Comparison of ENCODE assay signal across 21 cellular contexts in genomic region chr7:95411036-95411435, GRCh38. TPM values are rescaled to one million over a fixed set of nuclear protein-coding genes. Genes with fewer than 3 reads are reported as not detected.
DNase-seq lines count a peak whose midpoint lies in the region; ATAC-seq and TF ChIP-seq lines count a peak whose summit lies in the region.
"Had no signal": no experiment of that assay in that cellular context is flagged by ENCODE, and none has a peak within 500 bp of the region (broad histone marks: within the 10 kb centered on the region; RNA-seq: fewer than 3 reads in every experiment).

No MANE protein-coding gene starts in this region.

- ATAC-seq in foreskin keratinocyte (peak; percentile 54), GM19324 (IDR thresholded peaks at IDR 0.05; ENCODE audit: low FRiP score, unreplicated experiment) (no peak), HG02763 (IDR thresholded peaks at IDR 0.05; ENCODE audit: unreplicated experiment) (no peak)
- ATAC-seq: CD8-positive, alpha-beta T cell; left ventricle myocardium superior had no signal

- TF ChIP-seq CTCF in foreskin keratinocyte (conservative IDR thresholded peaks at IDR 0.05), result no peak

- H3K27ac ChIP-seq in foreskin keratinocyte, result no peak overlapping the region
- H3K27ac ChIP-seq: esophagus muscularis mucosa, KMS-11, neutrophil, SJSA1, testis had no signal

- in situ Hi-C loops in SK-MEL-5 (cut with HindIII; ENCODE audit: low pct_unique_long_range_greater_than_20kb, low sequenced_read_pairs), result no loop called here

- no peaks in the 10 kb centered on the region for H3K27me3 ChIP-seq in foreskin keratinocyte
- H3K27me3 ChIP-seq: esophagus muscularis mucosa, neutrophil, SJSA1, testis had no signal

- DNase-seq in A172 (ENCODE audit: low spot score), result peak; percentile 21
- peak; percentile 26 for DNase-seq in Daoy (ENCODE audit: low read depth)
- peak; percentile 79 for DNase-seq in SK-MEL-5 (ENCODE audit: low read depth, low spot score)
- DNase-seq in foreskin keratinocyte, result no peak
- DNase-seq in activated gamma-delta T cell treated with Interleukin-2 at 50 U/mL for 16 hours, result no peak
- no peak for DNase-seq in NCI-H2029 treated with DMSO at 0.1 percent for 48 hours (lab: John Stamatoyannopoulos, UW)
- DNase-seq: activated effector memory CD4-positive, alpha-beta T cell treated with Interleukin-2 at 50 U/mL for 16 hours; amniotic stem cell; CD8-positive, alpha-beta T cell; DND-41; head of caudate nucleus; left ventricle myocardium superior; NCI-H82; testis had no signal

- H3K4me1 ChIP-seq in foreskin keratinocyte, result no peaks in the 10 kb centered on the region
- H3K4me1 ChIP-seq: esophagus muscularis mucosa, SJSA1, testis had no signal

RNA-seq across cellular contexts. Expression of gene PON3, which starts 14.9 kb away (rescaled TPM):
- not detected in 2 replicates for total RNA-seq in A172 (2014; rRNA removed; shearing (Covaris generic))
- total RNA-seq in Daoy (2014; rRNA removed; shearing (Covaris generic)), result not detected in 2 replicates
- total RNA-seq in SK-MEL-5 (2014; rRNA removed; shearing (Covaris generic)), result not detected in 2 replicates
- not detected in 2 replicates for polyA plus RNA-seq in SK-MEL-5 (2015; cell fraction: cytosol; rRNA removed)
- not detected in 2 replicates for polyA plus RNA-seq in SK-MEL-5 (2015; cell fraction: nucleus; rRNA removed)
- total RNA-seq in foreskin keratinocyte, result 1.7 and 2.0 TPM in 2 replicates
- polyA plus RNA-seq in foreskin keratinocyte, result 1.6 and 2.6 TPM in 2 replicates
- total RNA-seq: activated CD8-positive, alpha-beta memory T cell treated with anti-CD3 and anti-CD28 coated beads for 36 hours; CD8-positive, alpha-beta T cell; SJSA1 had no signal

RNA-seq across cellular contexts. Expression of gene PON2, which starts 23.8 kb away (rescaled TPM):
- total RNA-seq in A172 (2014; rRNA removed; shearing (Covaris generic)), result 210 and 228 TPM in 2 replicates
- total RNA-seq in Daoy (2014; rRNA removed; shearing (Covaris generic)), result 44.2 and 52.6 TPM in 2 replicates
- 248 and 260 TPM in 2 replicates for total RNA-seq in SK-MEL-5 (2014; rRNA removed; shearing (Covaris generic))
- 159 and 162 TPM in 2 replicates for polyA plus RNA-seq in SK-MEL-5 (2015; cell fraction: cytosol; rRNA removed)
- 1,251 and 1,308 TPM in 2 replicates for polyA plus RNA-seq in SK-MEL-5 (2015; cell fraction: nucleus; rRNA removed)
- total RNA-seq in foreskin keratinocyte, result 48.8 and 57.5 TPM in 2 replicates
- polyA plus RNA-seq in foreskin keratinocyte, result 42.0 and 44.6 TPM in 2 replicates

Comparison
In these comparisons a context has a peak if more than half of its experiments do, and no peak if none do; other contexts are left out.
1. DNase-seq: peak in A172 (single experiment), Daoy (single experiment) and SK-MEL-5 (single experiment); none in foreskin keratinocyte (0 of 2), activated gamma-delta T cell treated with Interleukin-2 at 50 U/mL for 16 hours (single experiment) and NCI-H2029 treated with DMSO at 0.1 percent for 48 hours (single experiment).